ENCODE assay signal across 8 cellular contexts in the genomic region with DNA sequence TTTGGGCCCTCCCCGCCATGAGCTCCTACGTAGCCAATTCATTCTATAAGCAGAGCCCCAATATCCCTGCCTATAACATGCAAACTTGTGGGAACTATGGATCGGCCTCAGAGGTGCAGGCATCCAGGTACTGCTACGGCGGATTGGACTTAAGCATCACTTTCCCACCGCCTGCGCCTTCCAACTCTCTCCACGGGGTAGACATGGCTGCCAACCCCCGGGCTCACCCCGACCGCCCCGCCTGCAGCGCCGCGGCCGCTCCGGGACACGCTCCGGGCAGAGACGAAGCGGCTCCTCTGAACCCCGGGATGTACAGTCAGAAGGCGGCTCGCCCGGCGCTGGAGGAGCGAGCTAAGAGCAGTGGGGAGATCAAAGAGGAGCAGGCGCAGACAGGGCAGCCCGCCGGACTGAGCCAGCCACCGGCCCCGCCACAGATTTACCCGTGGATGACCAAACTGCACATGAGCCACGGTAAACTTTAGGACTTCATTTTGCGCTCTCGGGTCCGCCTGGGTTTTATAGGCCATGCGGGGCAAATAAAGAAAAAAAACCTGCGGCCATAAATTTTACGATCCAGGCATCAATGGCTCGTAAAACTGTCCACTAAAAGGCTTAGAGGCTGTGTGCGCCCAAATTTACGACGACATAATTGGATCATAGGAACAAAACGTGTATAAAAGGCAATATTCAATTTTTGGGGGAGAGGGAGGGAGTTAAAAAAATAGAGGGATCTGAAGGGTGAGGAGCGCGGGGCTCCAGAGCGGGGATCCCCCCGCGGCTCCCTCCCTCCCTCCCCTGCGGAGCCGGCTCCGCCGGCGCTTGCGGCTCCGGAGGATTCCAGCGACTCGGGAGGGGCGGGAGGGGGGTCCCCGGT. TPM values are rescaled to one million over a fixed set of nuclear protein-coding genes. Genes with fewer than 3 reads are reported as not detected.
DNase-seq lines count a peak whose midpoint lies in the region; ATAC-seq and TF ChIP-seq lines count a peak whose summit lies in the region.

No MANE protein-coding gene starts in this region.

- H3K27me3 ChIP-seq in osteoblast (ENCODE audit: insufficient read depth, low read length), result no peaks in the 10 kb centered on the region

- H3K4me3 ChIP-seq in osteoblast (ENCODE audit: insufficient read depth, low read length), result peak overlapping the region; percentile 74

- H4K20me1 ChIP-seq in osteoblast (ENCODE audit: insufficient read depth, low read length), result peaks cover 42% of the 10 kb centered on the region

- DNase-seq in DMS153 (lab: John Stamatoyannopoulos, UW) (peak; percentile 55), NCI-H1092 treated with DMSO at 0.1 percent for 48 hours (lab: John Stamatoyannopoulos, UW) (peak; percentile 64), ecto neural progenitor cell (ENCODE audit: low spot score) (peak; percentile 73), osteoblast (ENCODE audit: insufficient read length, low spot score, missing footprints) (peak; percentile 95), NCI-H526 treated with DMSO at 0.1 percent for 48 hours (lab: John Stamatoyannopoulos, UW) (no peak), D341Med (ENCODE audit: low spot score) (no peak), NCI-H2107 treated with DMSO at 0.1 percent for 48 hours (lab: John Stamatoyannopoulos, UW; ENCODE audit: unreplicated experiment) (no peak)

- TF ChIP-seq CTCF in osteoblast (IDR thresholded peaks at IDR 0.05; ENCODE audit: extremely low read depth, low read depth, low read length), result no peak

- peak overlapping the region; percentile 49 for H3K27ac ChIP-seq in osteoblast (ENCODE audit: low read depth, low read length)

- peak overlapping the region; percentile 88 for H3K4me2 ChIP-seq in osteoblast (ENCODE audit: insufficient read depth, low read length)

- peaks cover 20% of the 10 kb centered on the region for H3K4me1 ChIP-seq in osteoblast (ENCODE audit: insufficient read depth, low read length)

- no peak for ATAC-seq in activated CD4-positive, CD25-positive, alpha-beta regulatory T cell treated with anti-CD3 and anti-CD28 coated beads, Interleukin-2, amount 50 U/mL, for 24 hours

- peaks cover 10% of the 10 kb centered on the region for H3K36me3 ChIP-seq in osteoblast (ENCODE audit: insufficient read depth, low read length)

- H3K9me3 ChIP-seq in osteoblast (ENCODE audit: low read depth, low read length), result no peaks in the 10 kb centered on the region

- peaks cover 39% of the 10 kb centered on the region for H3K79me2 ChIP-seq in osteoblast (ENCODE audit: insufficient read depth, low read length)

- H2AFZ ChIP-seq in osteoblast (ENCODE audit: low read length), result peak overlapping the region; percentile 32

RNA-seq across cellular contexts. Expression of a gene that starts 0.5 kb away (rescaled TPM):
- 1.8 and 2.1 TPM in 2 replicates for total RNA-seq in osteoblast

RNA-seq across cellular contexts. Expression of a gene that starts 5.1 kb away (rescaled TPM):
- total RNA-seq in osteoblast, result 5.6 and 7.2 TPM in 2 replicates

RNA-seq across cellular contexts. Expression of a gene that starts 20.3 kb away (rescaled TPM):
- 3.3 and 4.1 TPM in 2 replicates for total RNA-seq in osteoblast

RNA-seq across cellular contexts. Expression of a gene that starts 24.6 kb away (rescaled TPM):
- total RNA-seq in osteoblast, result 3.2 and 5.1 TPM in 2 replicates

RNA-seq across cellular contexts. Expression of a gene that starts 33.4 kb away (rescaled TPM):
- 8.3 and 11.6 TPM in 2 replicates for total RNA-seq in osteoblast

Comparison
In these comparisons a context has a peak if more than half of its experiments do, and no peak if none do; other contexts are left out.
1. DNase-seq: peak in DMS153 (single experiment), NCI-H1092 treated with DMSO at 0.1 percent for 48 hours (single experiment), ecto neural progenitor cell (single experiment) and osteoblast (single experiment); none in NCI-H526 treated with DMSO at 0.1 percent for 48 hours (single experiment), D341Med (single experiment) and NCI-H2107 treated with DMSO at 0.1 percent for 48 hours (single experiment).